ENCODE assay signal across 17 cellular contexts in the genomic region with DNA sequence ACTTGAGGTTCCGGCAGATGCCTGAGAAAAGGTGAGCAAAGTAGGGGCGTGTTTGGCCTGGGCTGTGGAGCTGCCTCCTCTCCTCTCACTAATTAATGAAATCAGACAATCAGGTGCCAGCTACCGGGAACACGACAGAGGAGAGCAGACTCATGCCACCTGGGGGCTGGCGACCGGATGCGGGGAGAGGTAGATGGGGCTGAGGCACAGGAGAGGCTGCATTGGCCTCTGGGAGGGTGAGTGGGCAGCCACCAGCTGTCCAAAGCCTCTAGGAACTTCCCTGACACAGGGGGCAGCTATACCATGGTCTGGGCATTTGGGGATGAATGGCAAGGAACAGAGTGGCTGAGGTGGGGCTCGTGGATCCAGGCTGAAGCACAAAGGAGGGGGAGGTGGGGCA. TPM values are rescaled to one million over a fixed set of nuclear protein-coding genes. Genes with fewer than 3 reads are reported as not detected.
DNase-seq lines count a peak whose midpoint lies in the region; ATAC-seq and TF ChIP-seq lines count a peak whose summit lies in the region.
"Had no signal": no experiment of that assay in that cellular context is flagged by ENCODE, and none has a peak within 500 bp of the region (broad histone marks: within the 10 kb centered on the region; RNA-seq: fewer than 3 reads in every experiment).

No MANE protein-coding gene starts in this region.

- H3K4me3 Mint-ChIP-seq in CD4-positive, alpha-beta T cell: no peak overlapping the region
- no peak overlapping the region for H3K4me3 Mint-ChIP-seq in T-helper 17 cell
- no peak overlapping the region for H3K4me3 Mint-ChIP-seq in stimulated activated effector memory CD8-positive, alpha-beta T cell treated with anti-CD3 and anti-CD28 coated beads, Interleukin-12 subunit alpha, Interleukin-12 subunit beta, amount 100 ng/mL, for 72 hours
- H3K4me3 Mint-ChIP-seq: B cell; CD8-positive, alpha-beta memory T cell; GM23338 had no signal

- no peak overlapping the region for H3K27ac ChIP-seq in CD4-positive, alpha-beta T cell (ENCODE audit: low read depth, low read length)

- intact Hi-C loops in CD4-positive, alpha-beta T cell (cut with DNase I, micrococcal nuclease): no loop called here

- TF ChIP-seq CTCF in CD4-positive, alpha-beta T cell (IDR thresholded peaks at IDR 0.05): no peak

- no peak for ATAC-seq in CD4-positive, alpha-beta T cell (ENCODE audit: poor library complexity)
- ATAC-seq in T-helper 17 cell: no peak
- ATAC-seq in stimulated activated effector memory CD8-positive, alpha-beta T cell treated with anti-CD3 and anti-CD28 coated beads, Interleukin-12 subunit alpha, Interleukin-12 subunit beta, amount 100 ng/mL, for 72 hours: no peak
- ATAC-seq in GM21717 (IDR thresholded peaks at IDR 0.05; ENCODE audit: unreplicated experiment): no peak
- no peak for ATAC-seq in GM18498 (IDR thresholded peaks at IDR 0.05; ENCODE audit: unreplicated experiment)
- ATAC-seq: GM23338 had no signal

- CTCF ChIA-PET in CD4-positive, alpha-beta T cell (lab: Charles Lee): no interaction called here

- no peaks in the 10 kb centered on the region for H3K9me3 Mint-ChIP-seq in CD4-positive, alpha-beta T cell
- no peaks in the 10 kb centered on the region for H3K9me3 Mint-ChIP-seq in stimulated activated effector memory CD8-positive, alpha-beta T cell treated with anti-CD3 and anti-CD28 coated beads, Interleukin-12 subunit alpha, Interleukin-12 subunit beta, amount 100 ng/mL, for 72 hours
- H3K9me3 Mint-ChIP-seq: CD8-positive, alpha-beta memory T cell; GM23338 had no signal

- peak overlapping the region; percentile 33 for H3K27ac Mint-ChIP-seq in CD4-positive, alpha-beta T cell
- peak overlapping the region; percentile 59 for H3K27ac Mint-ChIP-seq in T-helper 17 cell
- H3K27ac Mint-ChIP-seq in stimulated activated effector memory CD8-positive, alpha-beta T cell treated with anti-CD3 and anti-CD28 coated beads, Interleukin-12 subunit alpha, Interleukin-12 subunit beta, amount 100 ng/mL, for 72 hours: peak overlapping the region; percentile 63
- H3K27ac Mint-ChIP-seq: B cell, GM23338 had no signal

- DNase-seq in CD4-positive, alpha-beta T cell: no peak
- DNase-seq in T-helper 17 cell (no peak), mesenteric fat pad (ENCODE audit: low spot score) (peak; percentile 75), DMS53 (lab: John Stamatoyannopoulos, UW) (no peak)
- DNase-seq in stimulated activated effector memory CD8-positive, alpha-beta T cell treated with anti-CD3 and anti-CD28 coated beads, Interleukin-12 subunit alpha, Interleukin-12 subunit beta, amount 100 ng/mL, for 72 hours (ENCODE audit: low spot score in 2 of 2): no peak
- DNase-seq: CD8-positive, alpha-beta memory T cell; COR-L47; DMS 273 treated with DMSO at 0.1 percent for 48 hours; HCEC 1CT; IMR-90 had no signal

- H3K36me3 Mint-ChIP-seq in CD4-positive, alpha-beta T cell (ENCODE audit: low read depth): peaks cover 28% of the 10 kb centered on the region
- H3K36me3 Mint-ChIP-seq in T-helper 17 cell (ENCODE audit: low read depth): peaks cover 2% of the 10 kb centered on the region
- peaks cover 48% of the 10 kb centered on the region for H3K36me3 Mint-ChIP-seq in stimulated activated effector memory CD8-positive, alpha-beta T cell treated with anti-CD3 and anti-CD28 coated beads, Interleukin-12 subunit alpha, Interleukin-12 subunit beta, amount 100 ng/mL, for 72 hours

- POLR2A ChIA-PET in CD4-positive, alpha-beta T cell (lab: Charles Lee): no interaction called here

- no peaks in the 10 kb centered on the region for H3K4me1 Mint-ChIP-seq in CD4-positive, alpha-beta T cell (ENCODE audit: low read depth)
- H3K4me1 Mint-ChIP-seq in T-helper 17 cell: peaks cover 13% of the 10 kb centered on the region
- H3K4me1 Mint-ChIP-seq in stimulated activated effector memory CD8-positive, alpha-beta T cell treated with anti-CD3 and anti-CD28 coated beads, Interleukin-12 subunit alpha, Interleukin-12 subunit beta, amount 100 ng/mL, for 72 hours: peaks cover 18% of the 10 kb centered on the region
- H3K4me1 Mint-ChIP-seq: B cell had no signal

- no peaks in the 10 kb centered on the region for H3K27me3 ChIP-seq in CD4-positive, alpha-beta T cell (ENCODE audit: control insufficient read depth, insufficient read depth, low read length)
- H3K27me3 ChIP-seq: BLaER1 treated with 17β-estradiol and CSF1 and Interleukin-3, amounts not matched to agents 10 nM and 100 nM had no signal

- H3K9me3 ChIP-seq in CD4-positive, alpha-beta T cell (ENCODE audit: control insufficient read depth, low read length): no peaks in the 10 kb centered on the region
- no peaks in the 10 kb centered on the region for H3K9me3 ChIP-seq in T-helper 17 cell (ENCODE audit: control insufficient read depth, low read length, poor library complexity, severe bottlenecking)
- H3K9me3 ChIP-seq: BLaER1 treated with 17β-estradiol and CSF1 and Interleukin-3, amounts not matched to agents 10 nM and 100 nM had no signal

- no peaks in the 10 kb centered on the region for H3K27me3 Mint-ChIP-seq in CD4-positive, alpha-beta T cell
- no peaks in the 10 kb centered on the region for H3K27me3 Mint-ChIP-seq in T-helper 17 cell
- H3K27me3 Mint-ChIP-seq: B cell had no signal

RNA-seq across cellular contexts. Expression of a gene that starts 25.0 kb away (rescaled TPM):
- total RNA-seq in CD4-positive, alpha-beta T cell: 10 to 100 TPM; 14.0 to 16.0 TPM
- total RNA-seq in T-helper 17 cell (10 to 100 TPM; 13.3 to 13.5 TPM), mesenteric fat pad (1.7 TPM)

RNA-seq across cellular contexts. Expression of a gene that starts 25.2 kb away (rescaled TPM):
- total RNA-seq in CD4-positive, alpha-beta T cell: 10 to 100 TPM; 86.9 to 96.9 TPM
- total RNA-seq in T-helper 17 cell (100 to 1,000 TPM; 132 to 152 TPM), mesenteric fat pad (190 TPM)

RNA-seq across cellular contexts. Expression of a gene that starts 26.2 kb away (rescaled TPM):
- 1 to 10 TPM; 2.9 to 3.0 TPM for total RNA-seq in CD4-positive, alpha-beta T cell
- total RNA-seq in T-helper 17 cell (1 to 10 TPM; 4.7 to 5.9 TPM), mesenteric fat pad (31.1 TPM)

RNA-seq across cellular contexts. Expression of a gene that starts 34.1 kb away (rescaled TPM):
- total RNA-seq in CD4-positive, alpha-beta T cell: under 1 TPM; 0.14 to 0.17 TPM
- total RNA-seq in T-helper 17 cell: under 1 TPM; 0.52 to 0.70 TPM
- not detected for total RNA-seq in mesenteric fat pad
- total RNA-seq: A172, GM23338, IMR-90, K562 had no signal

RNA-seq across cellular contexts. Expression of a gene that starts 45.2 kb away (rescaled TPM):
- total RNA-seq in CD4-positive, alpha-beta T cell: 10 to 100 TPM; 39.1 to 46.7 TPM
- total RNA-seq in T-helper 17 cell (10 to 100 TPM; 31.9 to 37.0 TPM), mesenteric fat pad (25.1 TPM)
